Comparison of ENCODE assay signal across 30 cellular contexts in the genomic region with DNA sequence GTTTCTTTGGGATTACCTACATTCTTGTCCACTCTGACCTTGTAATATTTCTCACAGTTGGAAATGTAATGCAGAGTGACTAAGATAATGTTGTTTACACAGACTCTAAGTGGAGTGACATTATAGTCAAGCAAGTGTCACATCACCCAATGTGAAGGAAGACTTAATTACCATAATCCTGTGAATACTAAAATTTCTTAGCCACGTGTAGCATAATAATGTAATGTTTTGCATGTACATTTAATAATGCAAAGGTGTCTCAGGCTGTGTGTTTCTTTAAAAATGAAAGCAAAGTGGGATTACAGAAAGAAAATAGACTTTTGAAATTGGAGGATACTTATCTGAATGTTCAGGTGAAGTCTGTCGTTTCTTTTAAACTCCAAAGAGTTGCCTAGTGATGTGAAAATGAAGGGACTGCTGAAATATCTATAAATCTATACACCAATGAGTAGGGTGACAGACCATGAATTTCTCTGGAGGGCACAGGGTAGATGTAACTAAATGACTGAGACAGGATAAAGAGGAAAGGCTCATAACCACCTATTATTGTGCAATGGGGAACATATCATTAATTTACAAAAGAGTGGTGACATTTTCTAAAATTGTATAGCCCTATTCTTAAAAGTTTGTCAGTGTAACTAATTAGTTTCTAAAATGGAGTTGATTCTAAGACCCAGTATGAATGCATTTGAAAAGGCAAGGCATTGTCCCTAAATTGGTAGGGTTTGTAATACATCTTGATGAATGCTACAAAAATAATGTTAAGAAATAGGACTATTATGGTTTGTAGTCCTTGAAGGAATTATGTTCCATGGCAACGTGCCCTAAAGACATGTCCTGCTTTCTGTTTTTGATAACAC.
"Had no signal": no experiment of that assay in that cellular context is flagged by ENCODE, and none has a peak within 500 bp of the region (broad histone marks: within the 10 kb centered on the region; RNA-seq: fewer than 3 reads in every experiment).

No MANE protein-coding gene starts in this region.

- H3K27me3 Mint-ChIP-seq: dendritic cell treated with granulocyte-macrophage colony-stimulating factor and Interleukin-4, amounts not matched to agents 40 ng/mL and 50 ng/mL, for 4 days; naive thymus-derived CD4-positive, alpha-beta T cell; stimulated activated memory B cell treated with anti-CD40 and anti-IgM and Interleukin-4, amounts not matched to agents 10 μg/mL and 1 μg/mL and 100 μg/mL, for 72 hours; type B pancreatic cell had no signal

- H3K4me2 ChIP-seq: hepatocyte had no signal

- H3K9me3 Mint-ChIP-seq: dendritic cell treated with granulocyte-macrophage colony-stimulating factor and Interleukin-4, amounts not matched to agents 40 ng/mL and 50 ng/mL, for 4 days; endodermal cell; naive thymus-derived CD4-positive, alpha-beta T cell; nephron; stimulated activated memory B cell treated with anti-CD40 and anti-IgM and Interleukin-4, amounts not matched to agents 10 μg/mL and 1 μg/mL and 100 μg/mL, for 72 hours; type B pancreatic cell had no signal

- H3K4me1 Mint-ChIP-seq: endodermal cell; naive thymus-derived CD4-positive, alpha-beta T cell; stimulated activated memory B cell treated with anti-CD40 and anti-IgM and Interleukin-4, amounts not matched to agents 10 μg/mL and 1 μg/mL and 100 μg/mL, for 72 hours had no signal

- H3K4me1 ChIP-seq: colonic mucosa, gastroesophageal sphincter, heart left ventricle, left lung, psoas muscle, spleen, testis, tibial artery had no signal

- DNase-seq: colonic mucosa; effector CD8-positive, alpha-beta T cell; endodermal cell; foreskin fibroblast; heart left ventricle; left cardiac atrium; left lung; mesendoderm; midbrain; naive thymus-derived CD4-positive, alpha-beta T cell; occipital lobe; ovary; posterior cingulate gyrus; psoas muscle; right cardiac atrium; spleen; stimulated activated CD4-positive, alpha-beta T cell treated with anti-CD3 and anti-CD28 coated beads, Interleukin-4, amount 100 ng/mL, for 4 hours; stimulated activated naive CD8-positive, alpha-beta T cell treated with anti-CD3 and anti-CD28 coated beads, Interleukin-15, Interleukin-2, amounts not matched to agents 100 U/mL and 50 U/mL, for 24 hours; substantia nigra; testis; tibial artery had no signal

- H3K4me3 ChIP-seq: colonic mucosa, gastroesophageal sphincter, heart left ventricle, hepatocyte, left lung, ovary, psoas muscle, skin epidermis, spleen, testis, tibial artery had no signal

- FAIRE-seq: urothelium cell line had no signal

- H3K9me3 ChIP-seq: colonic mucosa, gastroesophageal sphincter, heart left ventricle, left lung, ovary, psoas muscle, spleen, testis, tibial artery had no signal

- H3K36me3 Mint-ChIP-seq: naive thymus-derived CD4-positive, alpha-beta T cell; stimulated activated memory B cell treated with anti-CD40 and anti-IgM and Interleukin-4, amounts not matched to agents 10 μg/mL and 1 μg/mL and 100 μg/mL, for 72 hours; type B pancreatic cell had no signal

- H3K27ac Mint-ChIP-seq: dendritic cell treated with granulocyte-macrophage colony-stimulating factor and Interleukin-4, amounts not matched to agents 40 ng/mL and 50 ng/mL, for 4 days; endodermal cell; naive thymus-derived CD4-positive, alpha-beta T cell; nephron; stimulated activated memory B cell treated with anti-CD40 and anti-IgM and Interleukin-4, amounts not matched to agents 10 μg/mL and 1 μg/mL and 100 μg/mL, for 72 hours; type B pancreatic cell had no signal

- H3K27me3 ChIP-seq: colonic mucosa, gastroesophageal sphincter, heart left ventricle, hepatocyte, left lung, ovary, spleen, testis, tibial artery had no signal

- H2AFZ ChIP-seq: hepatocyte had no signal

- H3K4me3 Mint-ChIP-seq: dendritic cell treated with granulocyte-macrophage colony-stimulating factor and Interleukin-4, amounts not matched to agents 40 ng/mL and 50 ng/mL, for 4 days; endodermal cell; naive thymus-derived CD4-positive, alpha-beta T cell; nephron; stimulated activated memory B cell treated with anti-CD40 and anti-IgM and Interleukin-4, amounts not matched to agents 10 μg/mL and 1 μg/mL and 100 μg/mL, for 72 hours; type B pancreatic cell had no signal

- H3K36me3 ChIP-seq: colonic mucosa, gastroesophageal sphincter, heart left ventricle, left lung, ovary, spleen, tibial artery had no signal

- H3K27ac ChIP-seq: colonic mucosa, epithelial cell of prostate, gastroesophageal sphincter, heart left ventricle, hepatocyte, left lung, ovary, psoas muscle, skin epidermis, spleen, testis, tibial artery had no signal
